Comparison of ENCODE assay signal across 1 cellular context in genomic region chr6:128284128-128284527, GRCh38.
TF ChIP-seq lines count a peak whose summit lies in the region.

No MANE protein-coding gene starts in this region.

TF ChIP-seq in GM23338, 12 proteins besides CTCF, POLR2A, EP300 and RAD21 (continued from another document):
- no peak for TF ChIP-seq ZNF462 (CRISPR knock-in tag; IDR thresholded peaks at IDR 0.05)
- no peak for TF ChIP-seq CREB1 (CRISPR knock-in tag; IDR thresholded peaks at IDR 0.05; ENCODE audit: low read depth)
- TF ChIP-seq ETS1 (IDR thresholded peaks at IDR 0.05): no peak
- TF ChIP-seq EZH2phosphoT487 (IDR thresholded peaks at IDR 0.05; ENCODE audit: unreplicated experiment): no peak
- no peak for TF ChIP-seq EZH2 (IDR thresholded peaks at IDR 0.05; ENCODE audit: low read depth, unreplicated experiment)
